8 cellular contexts compared by ENCODE assay signal in the genomic region with DNA sequence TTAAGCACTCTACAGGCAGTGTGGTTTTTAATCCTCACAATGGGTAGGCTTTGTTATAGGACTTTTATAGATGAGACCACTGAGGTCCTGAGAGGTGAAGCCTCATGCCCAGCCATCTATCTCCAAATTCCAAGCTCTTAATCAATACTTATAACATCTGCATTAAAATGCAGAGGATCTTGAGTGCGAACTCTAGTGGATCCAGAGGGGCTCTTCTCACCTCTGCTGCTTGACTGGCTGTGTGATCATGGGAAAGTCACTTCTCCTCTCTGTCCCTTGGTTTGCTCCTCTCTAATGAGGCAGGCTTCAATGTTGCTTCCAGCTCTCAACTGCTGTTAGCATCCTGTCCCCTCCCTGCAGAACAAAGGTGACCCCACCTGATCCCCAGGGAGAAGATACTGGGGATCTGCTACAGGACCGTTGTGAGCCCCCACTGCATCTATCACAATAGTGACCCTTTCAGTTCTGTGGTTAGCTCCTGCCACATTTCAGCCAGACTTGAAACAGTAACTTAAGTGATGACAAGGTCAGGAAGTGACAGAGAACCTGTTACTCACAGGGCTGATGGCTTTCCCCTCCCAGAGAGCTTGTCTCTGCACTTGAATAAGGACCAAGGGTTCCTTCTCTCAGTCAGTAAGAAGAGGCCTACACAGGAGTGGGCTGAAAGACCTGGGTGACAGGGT. TPM values are rescaled to one million over a fixed set of nuclear protein-coding genes. Genes with fewer than 3 reads are reported as not detected.
DNase-seq lines count a peak whose midpoint lies in the region; ATAC-seq lines count a peak whose summit lies in the region.

No MANE protein-coding gene starts in this region.

- peaks cover 3 to 33% (median 19%) of the 10 kb centered on the region in 11 experiments; a peak in 15 of 22 replicates for H3K27me3 ChIP-seq in BLaER1 treated with 17β-estradiol and CSF1 and Interleukin-3, amounts not matched to agents 10 nM and 100 nM
- no peaks in the 10 kb centered on the region for H3K27me3 ChIP-seq in effector memory CD4-positive, alpha-beta T cell (replicated peaks; ENCODE audit: control insufficient read depth, insufficient read depth, low read length, poor library complexity, severe bottlenecking)

- peaks cover 0 to 8% (median 0%) of the 10 kb centered on the region in 11 experiments; a peak in 3 of 22 replicates for H3K36me3 ChIP-seq in BLaER1 treated with 17β-estradiol and CSF1 and Interleukin-3, amounts not matched to agents 10 nM and 100 nM
- no peaks in the 10 kb centered on the region for H3K36me3 ChIP-seq in effector memory CD4-positive, alpha-beta T cell (ENCODE audit: control insufficient read depth, insufficient read depth, low read length)

- H3K9ac ChIP-seq in BLaER1 treated with 17β-estradiol and CSF1 and Interleukin-3, amounts not matched to agents 10 nM and 100 nM, result peak overlapping the region in 4 of 11 experiments; percentile 71 to 79 (median 75); a peak in 7 of 22 replicates

- ATAC-seq in GM21619 (IDR thresholded peaks at IDR 0.05; ENCODE audit: unreplicated experiment) (peak; percentile 55), left colon (peak; percentile 9)

- intact Hi-C loops in left colon (cut with DNase I, micrococcal nuclease), result no loop called here

- peaks cover 7 to 73% (median 36%) of the 10 kb centered on the region in 10 experiments; a peak in 18 of 20 replicates for H3K4me1 ChIP-seq in BLaER1 treated with 17β-estradiol and CSF1 and Interleukin-3, amounts not matched to agents 10 nM and 100 nM
- H3K4me1 ChIP-seq in effector memory CD4-positive, alpha-beta T cell (ENCODE audit: control insufficient read depth, insufficient read depth, low read length, poor library complexity, severe bottlenecking), result peaks cover 3% of the 10 kb centered on the region

- peaks cover 22% of the 10 kb centered on the region for H3K36me3 Mint-ChIP-seq in T-helper 2 cell treated with Interferon-gamma antibody and Interleukin-4, amounts not matched to agents 5 μg/mL and 100 μg/mL, for 36 hours (ENCODE audit: low read depth)

- no peaks in the 10 kb centered on the region; a peak in 1 of 22 replicates for H4K20me1 ChIP-seq in BLaER1 treated with 17β-estradiol and CSF1 and Interleukin-3, amounts not matched to agents 10 nM and 100 nM

- no peak overlapping the region for H3K27ac ChIP-seq in BLaER1 treated with 17β-estradiol and CSF1 and Interleukin-3, amounts not matched to agents 10 nM and 100 nM
- no peak overlapping the region for H3K27ac ChIP-seq in effector memory CD4-positive, alpha-beta T cell (ENCODE audit: insufficient read depth, low read length, poor library complexity, severe bottlenecking)

- peaks cover 46% of the 10 kb centered on the region for H3K4me1 Mint-ChIP-seq in T-helper 2 cell treated with Interferon-gamma antibody and Interleukin-4, amounts not matched to agents 5 μg/mL and 100 μg/mL, for 36 hours (ENCODE audit: low read depth)

- H3K27me3 Mint-ChIP-seq in T-helper 2 cell treated with Interferon-gamma antibody and Interleukin-4, amounts not matched to agents 5 μg/mL and 100 μg/mL, for 36 hours (ENCODE audit: low read depth), result no peaks in the 10 kb centered on the region

- H3K4me2 ChIP-seq in BLaER1 treated with 17β-estradiol and CSF1 and Interleukin-3, amounts not matched to agents 10 nM and 100 nM, result peak overlapping the region; percentile 87 to 100 (median 96); a peak in 21 of 22 replicates

- peak; percentile 57 for DNase-seq in T-helper 2 cell treated with Interferon-gamma antibody and Interleukin-4, amounts not matched to agents 5 μg/mL and 100 μg/mL, for 36 hours (ENCODE audit: low spot score)
- no peak for DNase-seq in left colon
- no peak for DNase-seq in stimulated activated naive CD4-positive, alpha-beta T cell treated with Interleukin-2 at 50 U/mL for 16 hours (lab: John Stamatoyannopoulos, UW)
- no peak for DNase-seq in effector memory CD4-positive, alpha-beta T cell
- no peak for DNase-seq in occipital lobe (lab: John Stamatoyannopoulos, UW)
- no peak for DNase-seq in NCI-H82 (lab: John Stamatoyannopoulos, UW)

- H3K9me3 ChIP-seq in BLaER1 treated with 17β-estradiol and CSF1 and Interleukin-3, amounts not matched to agents 10 nM and 100 nM (replicated peaks in 1 of 11), result peaks cover 0 to 8% (median 0%) of the 10 kb centered on the region in 11 experiments; a peak in 2 of 22 replicates
- no peaks in the 10 kb centered on the region for H3K9me3 ChIP-seq in effector memory CD4-positive, alpha-beta T cell (ENCODE audit: control insufficient read depth, low read length)

- no peaks in the 10 kb centered on the region for H3K9me3 Mint-ChIP-seq in T-helper 2 cell treated with Interferon-gamma antibody and Interleukin-4, amounts not matched to agents 5 μg/mL and 100 μg/mL, for 36 hours

- peak overlapping the region; percentile 96 for H3K4me3 Mint-ChIP-seq in T-helper 2 cell treated with Interferon-gamma antibody and Interleukin-4, amounts not matched to agents 5 μg/mL and 100 μg/mL, for 36 hours

- H3K4me3 ChIP-seq in BLaER1 treated with 17β-estradiol and CSF1 and Interleukin-3, amounts not matched to agents 10 nM and 100 nM, result peak overlapping the region in 8 of 10 experiments; percentile 64 to 81 (median 74); a peak in 15 of 20 replicates
- H3K4me3 ChIP-seq in effector memory CD4-positive, alpha-beta T cell (ENCODE audit: insufficient read depth, low read depth, low read length, poor library complexity, severe bottlenecking), result no peak overlapping the region

- H3K27ac Mint-ChIP-seq in T-helper 2 cell treated with Interferon-gamma antibody and Interleukin-4, amounts not matched to agents 5 μg/mL and 100 μg/mL, for 36 hours, result peak overlapping the region; percentile 89

RNA-seq across cellular contexts. Expression of a gene that starts 1.3 kb away (rescaled TPM):
- 10 to 100 TPM; 37.2 to 43.1 TPM for total RNA-seq in left colon
- total RNA-seq in occipital lobe, result 1.4 TPM

Comparison
In these comparisons a context has a peak if more than half of its experiments do, and no peak if none do; other contexts are left out.
1. RNA of a gene that starts 1.3 kb away (total RNA-seq): 37.2 to 43.1 TPM in left colon; 1.4 TPM in occipital lobe (single experiment); every median in the first group is over 10 times any median in the second.